ENCODE assay signal across 7 cellular contexts in the genomic region with DNA sequence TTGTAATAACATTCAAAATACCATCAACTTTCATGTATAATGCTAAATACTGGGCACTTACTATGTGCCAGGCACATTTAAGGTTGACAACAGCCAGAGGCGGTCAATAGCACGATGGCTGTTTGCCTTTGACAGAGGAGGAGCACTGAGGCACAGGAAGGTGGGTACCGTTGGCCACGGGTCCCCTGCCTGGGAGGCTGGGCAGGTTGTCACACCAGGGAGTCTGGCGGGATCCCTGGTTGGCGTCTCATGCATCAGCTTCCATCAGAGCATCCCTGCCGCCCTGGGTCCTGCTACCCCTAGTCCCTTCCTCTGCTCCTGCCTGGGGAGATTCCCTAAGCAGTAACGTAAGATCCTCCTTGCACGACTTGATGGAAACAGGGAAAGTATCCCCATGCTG. TPM values are rescaled to one million over a fixed set of nuclear protein-coding genes. Genes with fewer than 3 reads are reported as not detected.
"Had no signal": no experiment of that assay in that cellular context is flagged by ENCODE, and none has a peak within 500 bp of the region (broad histone marks: within the 10 kb centered on the region; RNA-seq: fewer than 3 reads in every experiment).

No MANE protein-coding gene starts in this region.

- H3K4me1 Mint-ChIP-seq: GM23338, H9 had no signal

- ATAC-seq: GM23338, K562 had no signal

- H3K4me3 ChIP-seq: GM23338, K562 had no signal

- H3K27ac Mint-ChIP-seq: GM23338 had no signal

- H3K9me3 Mint-ChIP-seq: H9 had no signal

- H3K4me3 Mint-ChIP-seq: GM23338, H9 had no signal

- DNase-seq: H9, HCEC 1CT, IMR-90 had no signal

RNA-seq across cellular contexts. Expression of gene ALLC, which starts 19.4 kb away (rescaled TPM):
- total RNA-seq: GM23338, H1, H9, HT-29, IMR-90, K562 had no signal
- polyA plus RNA-seq: GM23338, H1, IMR-90, K562 had no signal

RNA-seq across cellular contexts. Expression of gene DCDC2C, which starts 25.9 kb away (rescaled TPM):
- total RNA-seq: GM23338, H1, H9, HT-29, IMR-90, K562 had no signal
- polyA plus RNA-seq: IMR-90, K562 had no signal
